8 cellular contexts compared by ENCODE assay signal in the genomic region with DNA sequence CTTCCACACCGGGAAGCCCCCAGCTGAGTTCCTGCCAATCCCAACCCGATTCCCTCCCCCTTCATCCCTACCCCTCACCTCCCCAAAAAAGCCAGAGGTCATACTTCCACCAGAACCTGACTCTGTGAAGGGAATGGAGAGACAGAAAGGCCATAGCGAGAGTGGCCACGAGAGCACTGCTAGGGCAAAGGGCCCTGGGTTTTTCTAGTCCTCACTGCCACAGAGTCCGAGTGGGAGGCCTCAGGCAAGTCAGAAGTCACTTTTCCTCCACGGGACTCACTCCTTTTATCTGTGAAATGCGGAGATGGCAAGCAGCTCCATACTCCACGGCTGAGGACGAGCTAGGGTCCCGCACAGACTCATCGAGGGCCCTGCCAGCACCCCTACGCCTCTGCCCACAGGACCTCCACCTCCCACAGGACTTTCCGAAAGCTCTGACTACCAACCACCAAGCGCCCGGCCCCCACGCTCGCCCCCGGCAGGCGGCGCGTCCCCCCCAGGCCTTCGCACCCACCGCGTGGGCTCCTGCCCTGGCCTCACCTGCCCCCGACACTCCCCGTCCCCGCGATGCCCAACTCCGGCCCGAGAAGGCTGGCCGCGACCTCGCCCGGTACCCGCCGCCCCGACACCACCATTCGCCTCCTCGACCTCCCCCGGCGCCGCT. TPM values are rescaled to one million over a fixed set of nuclear protein-coding genes. Genes with fewer than 3 reads are reported as not detected.
DNase-seq lines count a peak whose midpoint lies in the region; ATAC-seq and TF ChIP-seq lines count a peak whose summit lies in the region.

No MANE protein-coding gene starts in this region.

- DNase-seq in CD1c-positive myeloid dendritic cell (ENCODE audit: extremely low spot score) (peak; percentile 57), LNCaP clone FGC (ENCODE audit: low read depth) (no peak), endothelial cell (ENCODE audit: low spot score) (peak; percentile 43), NCI-H510A treated with DMSO at 0.1 percent for 48 hours (lab: John Stamatoyannopoulos, UW) (no peak)
- DNase-seq in activated CD8-positive, alpha-beta memory T cell treated with anti-CD3 and anti-CD28 coated beads, Interleukin-2, amount 10 ng/mL, durations not matched to agents 7 days and 5 days, result peak; percentile 62
- peak; percentile 30 to 55 for DNase-seq in stimulated activated CD8-positive, alpha-beta memory T cell treated with anti-CD3 and anti-CD28 coated beads, Interleukin-7, amount 100 ng/mL, for 48 hours (ENCODE audit: extremely low read depth in 1 of 2, low read depth in 1 of 2)

- H3K27ac Mint-ChIP-seq in activated CD8-positive, alpha-beta memory T cell treated with anti-CD3 and anti-CD28 coated beads, Interleukin-2, amount 10 ng/mL, durations not matched to agents 7 days and 5 days, result peak overlapping the region; percentile 92
- peak overlapping the region; percentile 82 for H3K27ac Mint-ChIP-seq in endothelial cell (ENCODE audit: unreplicated experiment)

- ATAC-seq in GM21423 (IDR thresholded peaks at IDR 0.05; ENCODE audit: unreplicated experiment), result peak; percentile 16
- peak; percentile 25 for ATAC-seq in activated CD8-positive, alpha-beta memory T cell treated with anti-CD3 and anti-CD28 coated beads, Interleukin-2, amount 10 ng/mL, durations not matched to agents 7 days and 5 days

- CTCF ChIA-PET in activated CD8-positive, alpha-beta memory T cell treated with anti-CD3 and anti-CD28 coated beads, Interleukin-2, amount 10 ng/mL, durations not matched to agents 7 days and 5 days (lab: Charles Lee), result interaction anchor here (0.9 to 4.3 kb wide), 8 partner anchors 12 to 187 kb away, joined by 3 to 33 read pairs (median 6); no protein-coding TSS in a partner anchor

- peak overlapping the region; percentile 85 for H3K9ac ChIP-seq in muscle layer of colon (ENCODE audit: low read length)

- TF ChIP-seq CTCF in LNCaP clone FGC (IDR thresholded peaks at IDR 0.05; ENCODE audit: control insufficient read depth, extremely low read depth, insufficient read depth) (no peak), endothelial cell (IDR thresholded peaks at IDR 0.05; ENCODE audit: unreplicated experiment) (no peak)

- peaks cover 30% of the 10 kb centered on the region for H3K36me3 Mint-ChIP-seq in activated CD8-positive, alpha-beta memory T cell treated with anti-CD3 and anti-CD28 coated beads, Interleukin-2, amount 10 ng/mL, durations not matched to agents 7 days and 5 days
- H3K36me3 Mint-ChIP-seq in endothelial cell (ENCODE audit: low read depth, unreplicated experiment), result peaks cover 13% of the 10 kb centered on the region

- peak overlapping the region; percentile 73 for H3K27ac ChIP-seq in muscle layer of colon (ENCODE audit: low read depth, low read length)

- no peaks in the 10 kb centered on the region for H3K9me3 ChIP-seq in muscle layer of colon (ENCODE audit: low read length)

- no peaks in the 10 kb centered on the region for H3K27me3 Mint-ChIP-seq in activated CD8-positive, alpha-beta memory T cell treated with anti-CD3 and anti-CD28 coated beads, Interleukin-2, amount 10 ng/mL, durations not matched to agents 7 days and 5 days
- H3K27me3 Mint-ChIP-seq in endothelial cell (ENCODE audit: unreplicated experiment), result peaks cover 10% of the 10 kb centered on the region

- no peaks in the 10 kb centered on the region for H3K9me3 Mint-ChIP-seq in activated CD8-positive, alpha-beta memory T cell treated with anti-CD3 and anti-CD28 coated beads, Interleukin-2, amount 10 ng/mL, durations not matched to agents 7 days and 5 days (ENCODE audit: low read depth)
- no peaks in the 10 kb centered on the region for H3K9me3 Mint-ChIP-seq in endothelial cell (ENCODE audit: unreplicated experiment)

- H3K4me1 ChIP-seq in muscle layer of colon (ENCODE audit: insufficient read depth, low read length), result peaks cover 15% of the 10 kb centered on the region

- H3K27me3 ChIP-seq in muscle layer of colon (ENCODE audit: control insufficient read depth in 1 of 2, insufficient read depth in 2 of 2, low read length in 2 of 2), result no peaks in the 10 kb centered on the region

- H3K4me1 Mint-ChIP-seq in activated CD8-positive, alpha-beta memory T cell treated with anti-CD3 and anti-CD28 coated beads, Interleukin-2, amount 10 ng/mL, durations not matched to agents 7 days and 5 days, result peaks cover 58% of the 10 kb centered on the region
- H3K4me1 Mint-ChIP-seq in endothelial cell (ENCODE audit: unreplicated experiment), result peaks cover 25% of the 10 kb centered on the region

- H3K4me3 Mint-ChIP-seq in activated CD8-positive, alpha-beta memory T cell treated with anti-CD3 and anti-CD28 coated beads, Interleukin-2, amount 10 ng/mL, durations not matched to agents 7 days and 5 days, result peak overlapping the region; percentile 92
- peak overlapping the region; percentile 91 for H3K4me3 Mint-ChIP-seq in endothelial cell (ENCODE audit: unreplicated experiment)

- no peaks in the 10 kb centered on the region for H3K36me3 ChIP-seq in muscle layer of colon (ENCODE audit: insufficient read depth, low read length)

- H3K4me3 ChIP-seq in LNCaP clone FGC (ENCODE audit: low read depth, low read length) (peak overlapping the region; percentile 81), muscle layer of colon (ENCODE audit: low read depth in 1 of 2, low read length in 2 of 2) (peak overlapping the region; percentile 82 to 91)

RNA-seq across cellular contexts. Expression of gene ATP13A3, which starts 0.8 kb away (rescaled TPM):
- total RNA-seq in activated CD8-positive, alpha-beta memory T cell treated with anti-CD3 and anti-CD28 coated beads, Interleukin-2, amount 10 ng/mL, durations not matched to agents 7 days and 5 days, result 10 to 100 TPM; 78.3 to 82.0 TPM
- total RNA-seq in endothelial cell (ENCODE audit: unreplicated experiment), result 32.1 TPM

Comparison
In these comparisons a context has a peak if more than half of its experiments do, and no peak if none do; other contexts are left out.
1. DNase-seq: peak in CD1c-positive myeloid dendritic cell (single experiment), activated CD8-positive, alpha-beta memory T cell treated with anti-CD3 and anti-CD28 coated beads, Interleukin-2, amount 10 ng/mL, durations not matched to agents 7 days and 5 days (single experiment), endothelial cell (single experiment) and stimulated activated CD8-positive, alpha-beta memory T cell treated with anti-CD3 and anti-CD28 coated beads, Interleukin-7, amount 100 ng/mL, for 48 hours (2 of 2); none in LNCaP clone FGC (single experiment) and NCI-H510A treated with DMSO at 0.1 percent for 48 hours (single experiment).